Comparison of ENCODE assay signal across 10 cellular contexts in the genomic region with DNA sequence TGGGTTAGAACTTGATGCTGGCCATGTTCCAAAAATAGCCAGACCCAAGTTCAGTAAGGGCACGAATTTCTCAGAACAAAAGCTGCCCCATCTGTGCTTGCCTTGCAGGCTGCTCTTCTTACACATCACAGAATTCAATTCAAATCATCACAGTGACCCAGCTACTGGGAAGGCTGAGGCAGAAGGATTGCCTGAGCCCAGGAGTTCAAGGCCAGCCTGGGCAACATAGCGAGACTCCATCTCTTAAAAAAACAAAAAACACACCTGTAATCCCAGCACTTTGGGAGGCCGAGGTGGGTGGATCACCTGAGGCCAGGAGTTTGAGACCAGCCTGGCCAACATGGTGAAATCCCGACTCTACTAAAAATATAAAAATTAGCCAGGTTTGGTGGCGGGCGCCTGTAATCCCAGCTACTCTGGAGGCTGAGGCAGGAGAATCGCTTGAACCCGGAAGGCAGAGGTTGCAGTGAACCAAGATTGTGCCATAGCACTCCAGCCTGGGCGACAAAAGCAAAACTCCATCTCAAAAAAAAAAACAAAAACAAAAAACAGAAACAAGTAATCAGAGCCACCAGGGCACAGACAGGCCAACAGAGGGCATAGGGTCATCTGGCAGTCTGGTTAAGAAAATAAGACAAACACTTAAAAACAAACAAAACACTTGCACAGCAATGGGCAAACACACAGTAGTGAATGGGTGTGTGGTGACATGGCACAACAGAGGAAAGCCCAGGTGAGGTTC. TPM values are rescaled to one million over a fixed set of nuclear protein-coding genes. Genes with fewer than 3 reads are reported as not detected.
DNase-seq lines count a peak whose midpoint lies in the region; ATAC-seq and TF ChIP-seq lines count a peak whose summit lies in the region.
"Not testable (repeated sequence)": the region's sequence is repeated elsewhere in the genome, so short reads cannot be mapped to it uniquely, and the experiment has no call there.
"Had no signal": no experiment of that assay in that cellular context is flagged by ENCODE, and none has a peak within 500 bp of the region (broad histone marks: within the 10 kb centered on the region; RNA-seq: fewer than 3 reads in every experiment).

No MANE protein-coding gene starts in this region.

- ATAC-seq in activated naive CD8-positive, alpha-beta T cell treated with anti-CD3 and anti-CD28 coated beads, Interleukin-2, amount 10 ng/mL, durations not matched to agents 7 days and 5 days (ENCODE audit: low read depth): not testable (repeated sequence)

- not testable (repeated sequence) for TF ChIP-seq RAD21 in SK-N-SH (IDR thresholded peaks at IDR 0.05; ENCODE audit: low read length)

- H2AFZ ChIP-seq in SK-N-SH (ENCODE audit: low read depth); neural progenitor cell (replicated peaks): not testable (repeated sequence)

- peaks cover 30% of the 10 kb centered on the region for H3K79me2 ChIP-seq in SK-N-SH (ENCODE audit: insufficient read depth)
- peaks cover 41% of the 10 kb centered on the region for H3K79me2 ChIP-seq in neural progenitor cell (ENCODE audit: low read depth)

- TF ChIP-seq CTCF in AG09309 (IDR thresholded peaks at IDR 0.05; ENCODE audit: control insufficient read depth, insufficient read depth, low read depth, low read length, missing control alignments); HEK293 (tag by site-specific recombination; IDR thresholded peaks at IDR 0.05); SK-N-SH (IDR thresholded peaks at IDR 0.05); endodermal cell (conservative IDR thresholded peaks at IDR 0.05); neural progenitor cell (IDR thresholded peaks at IDR 0.05); stomach (IDR thresholded peaks at IDR 0.05): not testable (repeated sequence)

- intact Hi-C loops in stomach (cut with DNase I; ENCODE audit: low total_unique reads): not testable (repeated sequence)

- TF ChIP-seq EP300 in SK-N-SH (IDR thresholded peaks at IDR 0.05; ENCODE audit: borderline replicate concordance in 1 of 2, low read depth in 1 of 2, low read length in 1 of 2): 0 out of 4 replicates have a peak, but pooled peaks of 1 of the 2 experiments have one; percentile 2
- not testable (repeated sequence) for TF ChIP-seq EP300 in stomach (IDR thresholded peaks at IDR 0.05)

- peak overlapping the region; percentile 100 for H3K4me2 ChIP-seq in SK-N-SH
- H3K4me2 ChIP-seq in neural progenitor cell: peak overlapping the region; percentile 88

- POLR2A ChIA-PET in HEK293 (lab: Yijun Ruan, JAX): interaction anchor here (0.7 to 2.0 kb wide), 9 partner anchors 10 to 176 kb away, joined by 4 to 11 read pairs (median 5); a partner anchor contains a TSS
- POLR2A ChIA-PET in SK-N-SH (lab: Yijun Ruan, JAX): interaction anchor here (0.7 to 1.7 kb wide), 5 partner anchors 9 to 104 kb away, joined by 3 to 8 read pairs (median 3); no protein-coding TSS in a partner anchor
- POLR2A ChIA-PET in activated naive CD8-positive, alpha-beta T cell treated with anti-CD3 and anti-CD28 coated beads, Interleukin-2, amount 10 ng/mL, durations not matched to agents 7 days and 5 days (lab: Charles Lee): interaction anchor here (0.6 to 3.2 kb wide), 14 partner anchors 11 to 830 kb away, joined by 3 to 58 read pairs (median 3); a partner anchor contains a TSS

- not testable (repeated sequence) for H3K4me1 ChIP-seq in HEK293 (ENCODE audit: control insufficient read depth, insufficient read depth, low read length)
- H3K4me1 ChIP-seq in SK-N-SH (ENCODE audit: control insufficient read depth in 1 of 2, insufficient read depth in 2 of 2, low read depth in 1 of 2, low read length in 1 of 2) (peaks cover 34 to 35% of the 10 kb centered on the region in 2 experiments; a peak in 3 of 4 replicates), endodermal cell (ENCODE audit: control insufficient read depth, insufficient read depth, low read length) (peaks cover 18% of the 10 kb centered on the region), neural progenitor cell (peaks cover 40% of the 10 kb centered on the region), stomach (peaks cover 58 to 80% (median 73%) of the 10 kb centered on the region in 4 donors)

- 82% methylated on average over 9 of the region's 9 CpGs for WGBS in SK-N-SH (ENCODE audit: low lambda C conversion rate)
- 72 to 87% methylated on average over 8 to 9 of the region's 9 CpGs for WGBS in endodermal cell (ENCODE audit: insufficient coverage in 1 of 2, insufficient read length in 1 of 2), 2 experiments
- 55 to 68% (median 66%) methylated on average over 8 to 9 of the region's 9 CpGs for WGBS in stomach, 5 donors

- not testable (repeated sequence) for DNase-seq in AG09309 (ENCODE audit: low read depth); SK-N-SH; activated naive CD8-positive, alpha-beta T cell treated with anti-CD3 and anti-CD28 coated beads, Interleukin-2, amount 10 ng/mL, durations not matched to agents 7 days and 5 days; endodermal cell; immature natural killer cell; neural progenitor cell (ENCODE audit: low spot score); stomach

- H3K27ac Mint-ChIP-seq in activated naive CD8-positive, alpha-beta T cell treated with anti-CD3 and anti-CD28 coated beads, Interleukin-2, amount 10 ng/mL, durations not matched to agents 7 days and 5 days: peak overlapping the region; percentile 90
- H3K27ac Mint-ChIP-seq in endodermal cell (peak overlapping the region; percentile 92), immature natural killer cell (peak overlapping the region; percentile 86 to 99 (median 98)), neural progenitor cell (peak overlapping the region; percentile 92)

- H3K36me3 ChIP-seq in HEK293 (ENCODE audit: control insufficient read depth in 2 of 2, insufficient read depth in 1 of 2, low read length in 2 of 2) (peaks cover 0 to 56% of the 10 kb centered on the region in 2 experiments; a peak in 2 of 3 replicates), SK-N-SH (replicated peaks in 1 of 2; ENCODE audit: control insufficient read depth in 1 of 2, insufficient read depth in 2 of 2, low read length in 1 of 2) (peaks cover 20 to 33% of the 10 kb centered on the region in 2 experiments), endodermal cell (ENCODE audit: control insufficient read depth, insufficient read depth, low read length) (peaks cover 34% of the 10 kb centered on the region), stomach (peaks cover 14 to 34% (median 31%) of the 10 kb centered on the region in 4 donors)
- not testable (repeated sequence) for H3K36me3 ChIP-seq in neural progenitor cell

- H3K4me3 ChIP-seq in AG09309 (ENCODE audit: control insufficient read depth, low read depth, low read length) (peak overlapping the region; percentile 88), SK-N-SH (ENCODE audit: low read depth in 2 of 2, low read length in 1 of 2) (peak overlapping the region; percentile 87 to 96; a peak in 3 of 4 replicates), endodermal cell (ENCODE audit: low read length) (peak overlapping the region; percentile 98), neural progenitor cell (peak overlapping the region; percentile 78), stomach (peak overlapping the region; percentile 74 to 82 (median 81))
- H3K4me3 ChIP-seq in HEK293 (ENCODE audit: low read depth, low read length): not testable (repeated sequence)

- not testable (repeated sequence) for H3K27me3 ChIP-seq in SK-N-SH (ENCODE audit: insufficient read depth); endodermal cell (ENCODE audit: control insufficient read depth, insufficient read depth, low read length, poor library complexity, severe bottlenecking); neural progenitor cell; stomach

- H3K4me1 Mint-ChIP-seq in activated naive CD8-positive, alpha-beta T cell treated with anti-CD3 and anti-CD28 coated beads, Interleukin-2, amount 10 ng/mL, durations not matched to agents 7 days and 5 days: peaks cover 44% of the 10 kb centered on the region
- H3K4me1 Mint-ChIP-seq in endodermal cell: peaks cover 37% of the 10 kb centered on the region
- peaks cover 71 to 72% of the 10 kb centered on the region in 2 donors for H3K4me1 Mint-ChIP-seq in immature natural killer cell
- peaks cover 60% of the 10 kb centered on the region for H3K4me1 Mint-ChIP-seq in neural progenitor cell

- H3K4me3 Mint-ChIP-seq in activated naive CD8-positive, alpha-beta T cell treated with anti-CD3 and anti-CD28 coated beads, Interleukin-2, amount 10 ng/mL, durations not matched to agents 7 days and 5 days: peak overlapping the region; percentile 99
- H3K4me3 Mint-ChIP-seq in endodermal cell (peak overlapping the region; percentile 97), immature natural killer cell (peak overlapping the region; percentile 97 to 100 (median 98)), neural progenitor cell (peak overlapping the region; percentile 96)

- H3K9me2 ChIP-seq in SK-N-SH: not testable (repeated sequence)

- not testable (repeated sequence) for H3K27me3 Mint-ChIP-seq in activated naive CD8-positive, alpha-beta T cell treated with anti-CD3 and anti-CD28 coated beads, Interleukin-2, amount 10 ng/mL, durations not matched to agents 7 days and 5 days; endodermal cell (ENCODE audit: insufficient read depth); neural progenitor cell (ENCODE audit: insufficient read depth, low read depth)
- H3K27me3 Mint-ChIP-seq in immature natural killer cell (ENCODE audit: low read depth in 3 of 3): peaks cover 0 to 14% (median 7%) of the 10 kb centered on the region in 3 donors

- H3K9me3 Mint-ChIP-seq in activated naive CD8-positive, alpha-beta T cell treated with anti-CD3 and anti-CD28 coated beads, Interleukin-2, amount 10 ng/mL, durations not matched to agents 7 days and 5 days; endodermal cell; immature natural killer cell; neural progenitor cell: not testable (repeated sequence)

- H3K27ac ChIP-seq in HEK293 (ENCODE audit: extremely low read depth, low read depth, low read length); neural progenitor cell: not testable (repeated sequence)
- H3K27ac ChIP-seq in SK-N-SH (ENCODE audit: low read depth in 2 of 2, low read length in 1 of 2) (peak overlapping the region; percentile 12 to 91; a peak in 3 of 4 replicates), endodermal cell (ENCODE audit: low read depth, low read length) (peak overlapping the region; percentile 48), stomach (peak overlapping the region; percentile 97 to 99 (median 99))

- not testable (repeated sequence) for TF ChIP-seq POLR2A in stomach (IDR thresholded peaks at IDR 0.05)

- CTCF ChIA-PET in HEK293 (lab: Yijun Ruan, JAX) (interaction anchor here (0.6 to 1.1 kb wide), 6 partner anchors 17 to 276 kb away, joined by 3 to 8 read pairs (median 3); no protein-coding TSS in a partner anchor), SK-N-SH (lab: Yijun Ruan, JAX) (interaction anchor here (2.0 kb wide), 1 partner anchor 19 kb away, joined by 14 read pairs; no protein-coding TSS in a partner anchor)

- H3K36me3 Mint-ChIP-seq in activated naive CD8-positive, alpha-beta T cell treated with anti-CD3 and anti-CD28 coated beads, Interleukin-2, amount 10 ng/mL, durations not matched to agents 7 days and 5 days: peaks cover 23% of the 10 kb centered on the region
- peaks cover 27% of the 10 kb centered on the region for H3K36me3 Mint-ChIP-seq in endodermal cell (ENCODE audit: low read depth)
- H3K36me3 Mint-ChIP-seq in immature natural killer cell: peaks cover 0 to 13% (median 0%) of the 10 kb centered on the region in 3 donors
- H3K36me3 Mint-ChIP-seq in neural progenitor cell: peaks cover 12% of the 10 kb centered on the region

- H3K9ac ChIP-seq in SK-N-SH, neural progenitor cell: not testable (repeated sequence)
- H3K9ac ChIP-seq in endodermal cell (ENCODE audit: extremely low read depth, low read length, poor library complexity, severe bottlenecking): peak overlapping the region; percentile 84

- not testable (repeated sequence) for H4K20me1 ChIP-seq in SK-N-SH (ENCODE audit: insufficient read depth)
- peaks cover 27% of the 10 kb centered on the region for H4K20me1 ChIP-seq in neural progenitor cell (ENCODE audit: low read depth)

- H3F3A ChIP-seq in SK-N-SH (replicated peaks; ENCODE audit: insufficient read depth): not testable (repeated sequence)
- H3F3A ChIP-seq in neural progenitor cell (ENCODE audit: low read depth): peaks cover 38% of the 10 kb centered on the region

- H3K9me3 ChIP-seq in HEK293 (ENCODE audit: control insufficient read depth, insufficient read depth, low read depth, low read length); SK-N-SH; endodermal cell (ENCODE audit: control insufficient read depth, low read length); neural progenitor cell (ENCODE audit: low read depth); stomach: not testable (repeated sequence)

RNA-seq across cellular contexts. Expression of a gene that starts 1.7 kb away (rescaled TPM):
- polyA plus RNA-seq in SK-N-SH (2012; rRNA removed) (5.3 and 7.6 TPM in 2 replicates), immature natural killer cell (10 to 100 TPM in 1 of 3 donors, 1 to 10 TPM in 2; 5.0 to 15.2 (median 7.6) TPM), stomach (1 to 10 TPM; 5.3 to 8.9 (median 5.5) TPM)
- 2.8 and 3.5 TPM in 2 replicates for polyA plus RNA-seq in SK-N-SH (2012; cell fraction: cytosol; rRNA removed)
- polyA plus RNA-seq in SK-N-SH (2012; cell fraction: nucleus; rRNA removed): 18.8 and 23.8 TPM in 2 replicates
- total RNA-seq in activated naive CD8-positive, alpha-beta T cell treated with anti-CD3 and anti-CD28 coated beads, Interleukin-2, amount 10 ng/mL, durations not matched to agents 7 days and 5 days: 10 to 100 TPM; 47.0 to 47.1 TPM
- total RNA-seq in endodermal cell (10 to 100 TPM; 22.3 to 30.0 TPM), neural progenitor cell (ENCODE audit: low replicate concordance) (7.0 and 14.3 TPM in 2 replicates), stomach (100 to 1,000 TPM in 2 of 5 donors, 10 to 100 TPM in 3; 42.0 to 171 (median 75.6) TPM)
- polyA plus RNA-seq in endodermal cell (2013, experiment 1 of 2): 15.8 TPM
- 14.0 TPM for polyA plus RNA-seq in endodermal cell (2013, experiment 2 of 2)

RNA-seq across cellular contexts. Expression of a gene that starts 1.9 kb away (rescaled TPM):
- polyA plus RNA-seq in SK-N-SH (2012; rRNA removed): 7.4 and 8.3 TPM in 2 replicates
- polyA plus RNA-seq in SK-N-SH (2012; cell fraction: cytosol; rRNA removed): 4.3 and 4.7 TPM in 2 replicates
- 31.6 and 35.7 TPM in 2 replicates for polyA plus RNA-seq in SK-N-SH (2012; cell fraction: nucleus; rRNA removed)
- 10 to 100 TPM; 21.9 to 25.5 TPM for total RNA-seq in activated naive CD8-positive, alpha-beta T cell treated with anti-CD3 and anti-CD28 coated beads, Interleukin-2, amount 10 ng/mL, durations not matched to agents 7 days and 5 days
- total RNA-seq in endodermal cell: 10 to 100 TPM; 29.6 to 31.5 TPM
- 27.6 TPM for polyA plus RNA-seq in endodermal cell (2013, experiment 1 of 2)
- polyA plus RNA-seq in endodermal cell (2013, experiment 2 of 2): 29.3 TPM
- polyA plus RNA-seq in immature natural killer cell: 1 to 10 TPM; 1.1 to 3.6 (median 1.5) TPM
- 10.3 and 15.6 TPM in 2 replicates for total RNA-seq in neural progenitor cell (ENCODE audit: low replicate concordance)
- 10 to 100 TPM in 4 of 5 donors, 1 to 10 TPM in 1; 4.9 to 49.6 (median 14.6) TPM for total RNA-seq in stomach
- 1 to 10 TPM; 4.1 to 6.2 (median 4.1) TPM for polyA plus RNA-seq in stomach

RNA-seq across cellular contexts. Expression of a gene that starts 42.1 kb away (rescaled TPM):
- polyA plus RNA-seq in SK-N-SH (2012; rRNA removed) (0.10 TPM in 1 of 2 replicates, not detected in the other), immature natural killer cell (1 to 10 TPM in 1 of 3 donors, not detected in 2; 3.0 TPM), stomach (1 to 10 TPM in 2 of 3 donors, not detected in 1; 2.0 to 4.7 TPM)
- 0.05 TPM in 1 of 2 replicates, not detected in the other for polyA plus RNA-seq in SK-N-SH (2012; cell fraction: cytosol; rRNA removed)
- 0.07 and 0.08 TPM in 2 replicates for polyA plus RNA-seq in SK-N-SH (2012; cell fraction: nucleus; rRNA removed)
- not detected for total RNA-seq in activated naive CD8-positive, alpha-beta T cell treated with anti-CD3 and anti-CD28 coated beads, Interleukin-2, amount 10 ng/mL, durations not matched to agents 7 days and 5 days
- total RNA-seq in endodermal cell (1 to 10 TPM in 1 of 2 donors, under 1 TPM in 1; 0.95 to 1.4 TPM), neural progenitor cell (ENCODE audit: low replicate concordance) (0.22 TPM in 1 of 2 replicates, not detected in the other), stomach (1 to 10 TPM in 1 of 5 donors, not detected in 4; 1.6 TPM)
- polyA plus RNA-seq in endodermal cell (2013, experiment 1 of 2): 0.39 TPM
- polyA plus RNA-seq in endodermal cell (2013, experiment 2 of 2): 0.54 TPM
- total RNA-seq: NCI-H460 had no signal

RNA-seq across cellular contexts. Expression of a gene that starts 43.5 kb away (rescaled TPM):
- polyA plus RNA-seq in SK-N-SH (2012; rRNA removed) (not detected in 2 replicates), immature natural killer cell (not detected), stomach (1 to 10 TPM in 2 of 3 donors, under 1 TPM in 1; 0.48 to 2.7 (median 2.0) TPM)
- 0.04 TPM in 1 of 2 replicates, not detected in the other for polyA plus RNA-seq in SK-N-SH (2012; cell fraction: cytosol; rRNA removed)
- polyA plus RNA-seq in SK-N-SH (2012; cell fraction: nucleus; rRNA removed): not detected in 2 replicates
- not detected for total RNA-seq in activated naive CD8-positive, alpha-beta T cell treated with anti-CD3 and anti-CD28 coated beads, Interleukin-2, amount 10 ng/mL, durations not matched to agents 7 days and 5 days
- total RNA-seq in endodermal cell (not detected), neural progenitor cell (ENCODE audit: low replicate concordance) (not detected in 2 replicates), stomach (1 to 10 TPM in 2 of 5 donors, not detected in 3; 4.2 to 7.2 TPM)
- polyA plus RNA-seq in endodermal cell (2013, experiment 1 of 2): 1.6 TPM
- polyA plus RNA-seq in endodermal cell (2013, experiment 2 of 2): 3.4 TPM
- total RNA-seq: lower leg skin, NCI-H460 had no signal

RNA-seq across cellular contexts. Expression of a gene that starts 54.6 kb away (rescaled TPM):
- polyA plus RNA-seq in SK-N-SH (2012; rRNA removed) (0.55 and 0.85 TPM in 2 replicates), immature natural killer cell (not detected), stomach (10 to 100 TPM in 1 of 3 donors, 1 to 10 TPM in 2; 1.0 to 12.8 (median 3.9) TPM)
- polyA plus RNA-seq in SK-N-SH (2012; cell fraction: cytosol; rRNA removed): 0.18 and 0.49 TPM in 2 replicates
- 1.4 and 2.9 TPM in 2 replicates for polyA plus RNA-seq in SK-N-SH (2012; cell fraction: nucleus; rRNA removed)
- not detected for total RNA-seq in activated naive CD8-positive, alpha-beta T cell treated with anti-CD3 and anti-CD28 coated beads, Interleukin-2, amount 10 ng/mL, durations not matched to agents 7 days and 5 days
- total RNA-seq in endodermal cell (10 to 100 TPM; 45.8 to 51.9 TPM), neural progenitor cell (ENCODE audit: low replicate concordance) (not detected in 2 replicates), stomach (1 to 10 TPM in 1 of 5 donors, not detected in 4; 1.6 TPM)
- polyA plus RNA-seq in endodermal cell (2013, experiment 1 of 2): 110 TPM
- polyA plus RNA-seq in endodermal cell (2013, experiment 2 of 2): 184 TPM
- total RNA-seq: lower leg skin, NCI-H460 had no signal
